8 cellular contexts compared by ENCODE assay signal in genomic region chr15:75904241-75904631, GRCh38. TPM values are rescaled to one million over a fixed set of nuclear protein-coding genes. Genes with fewer than 3 reads are reported as not detected.
DNase-seq lines count a peak whose midpoint lies in the region; ATAC-seq and TF ChIP-seq lines count a peak whose summit lies in the region.

No MANE protein-coding gene starts in this region.

- H3K36me3 Mint-ChIP-seq in activated naive CD8-positive, alpha-beta T cell: peaks cover 11% of the 10 kb centered on the region

- peak overlapping the region; percentile 85 for H3K27ac ChIP-seq in left ventricle myocardium inferior (replicated peaks)

- H3K36me3 ChIP-seq in left ventricle myocardium inferior: peaks cover 19% of the 10 kb centered on the region

- TF ChIP-seq CTCF in left ventricle myocardium inferior (IDR thresholded peaks at IDR 0.05; ENCODE audit: borderline replicate concordance): no peak

- peaks cover 45% of the 10 kb centered on the region for H3K4me1 ChIP-seq in left ventricle myocardium inferior

- H3K27me3 ChIP-seq in left ventricle myocardium inferior (ENCODE audit: low read depth): no peaks in the 10 kb centered on the region

- no peaks in the 10 kb centered on the region for H3K9me3 Mint-ChIP-seq in activated naive CD8-positive, alpha-beta T cell (ENCODE audit: low read depth)

- H3K27ac Mint-ChIP-seq in activated naive CD8-positive, alpha-beta T cell: peak overlapping the region; percentile 94

- no peaks in the 10 kb centered on the region for H3K9me3 ChIP-seq in left ventricle myocardium inferior (replicated peaks)

- DNase-seq in activated CD8-positive, alpha-beta memory T cell treated with anti-CD3 and anti-CD28 coated beads for 48 hours (ENCODE audit: low read depth in 2 of 3, low spot score in 2 of 3): peak in 2 of 3 experiments; percentile 8 to 9
- no peak for DNase-seq in activated CD8-positive, alpha-beta memory T cell treated with anti-CD3 and anti-CD28 coated beads, Interleukin-2, amount 50 U/mL, for 48 hours
- DNase-seq in NCI-H345 (lab: John Stamatoyannopoulos, UW): peak; percentile 38
- DNase-seq in left ventricle myocardium inferior: no peak
- peak in 7 of 10 donors; percentile 10 to 77 (median 16) for DNase-seq in posterior cingulate gyrus

- peaks cover 40% of the 10 kb centered on the region for H3K4me1 Mint-ChIP-seq in activated naive CD8-positive, alpha-beta T cell (ENCODE audit: low read depth)

- intact Hi-C loops in left ventricle myocardium inferior (cut with micrococcal nuclease): no loop called here
- intact Hi-C loops in posterior cingulate gyrus (cut with DNase I): loop anchor here (5.0 kb wide), 1 partner anchor 62 kb away; the partner anchor contains the start of gene UBE2Q2

- H3K4me3 ChIP-seq in left ventricle myocardium inferior: peak overlapping the region; percentile 93

- H3K27me3 Mint-ChIP-seq in activated naive CD8-positive, alpha-beta T cell: no peaks in the 10 kb centered on the region

- peak; percentile 32 for ATAC-seq in HG02981 (IDR thresholded peaks at IDR 0.05; ENCODE audit: unreplicated experiment)
- ATAC-seq in GM19351 (IDR thresholded peaks at IDR 0.05; ENCODE audit: unreplicated experiment): no peak

- peak overlapping the region; percentile 99 for H3K4me3 Mint-ChIP-seq in activated naive CD8-positive, alpha-beta T cell

RNA-seq across cellular contexts. Expression of gene FBXO22, which starts 0.6 kb away (rescaled TPM):
- 21.1 TPM for total RNA-seq in left ventricle myocardium inferior

Comparison
In these comparisons a context has a peak if more than half of its experiments do, and no peak if none do; other contexts are left out.
1. DNase-seq: peak in activated CD8-positive, alpha-beta memory T cell treated with anti-CD3 and anti-CD28 coated beads for 48 hours (2 of 3), NCI-H345 (single experiment) and posterior cingulate gyrus (7 of 10); none in activated CD8-positive, alpha-beta memory T cell treated with anti-CD3 and anti-CD28 coated beads, Interleukin-2, amount 50 U/mL, for 48 hours (single experiment) and left ventricle myocardium inferior (single experiment).